In genomic region chr17:42311240-42312034, GRCh38 we compare ENCODE assay signal across 1 cellular context.
TF ChIP-seq lines count a peak whose summit lies in the region.

No MANE protein-coding gene starts in this region.

TF ChIP-seq in HepG2, 621 proteins besides CTCF, POLR2A, EP300 and RAD21 (continued from another document and continues in another):
- TF ChIP-seq ZNF546 (CRISPR knock-in tag; conservative IDR thresholded peaks at IDR 0.05) (peak; percentile 90), ZNF329 (CRISPR knock-in tag; IDR thresholded peaks at IDR 0.05; ENCODE audit: low read depth) (no peak), ZFP37 (CRISPR knock-in tag; IDR thresholded peaks at IDR 0.05; ENCODE audit: borderline replicate concordance) (no peak), ZNF878 (CRISPR knock-in tag; IDR thresholded peaks at IDR 0.05) (peak; percentile 23; the same call in 1 of the 2 replicates), ZNF275 (CRISPR knock-in tag; IDR thresholded peaks at IDR 0.05; ENCODE audit: borderline replicate concordance) (no peak; the same call in 1 of the 2 replicates), TBX3 (IDR thresholded peaks at IDR 0.05; ENCODE audit: borderline replicate concordance) (no peak), PAF1 (CRISPR knock-in tag; IDR thresholded peaks at IDR 0.05) (no peak; the same call in 1 of the 2 replicates), NPAS2 (CRISPR knock-in tag; IDR thresholded peaks at IDR 0.05; ENCODE audit: borderline replicate concordance) (no peak), FIP1L1 (IDR thresholded peaks at IDR 0.05; ENCODE audit: borderline replicate concordance, insufficient read depth, low read depth, low read length) (no peak), NONO (IDR thresholded peaks at IDR 0.05) (no peak), NONO (CRISPR knock-in tag; conservative IDR thresholded peaks at IDR 0.05) (peak; percentile 74; the same call in 1 of the 2 replicates), ATF1 (CRISPR knock-in tag; IDR thresholded peaks at IDR 0.05) (no peak), ZNF891 (CRISPR knock-in tag; IDR thresholded peaks at IDR 0.05) (0 out of 2 replicates have a peak, but pooled peaks have one; percentile 15), ZNF670 (CRISPR knock-in tag; IDR thresholded peaks at IDR 0.05; ENCODE audit: borderline replicate concordance) (no peak), ETS1 (CRISPR knock-in tag; IDR thresholded peaks at IDR 0.05) (no peak), ZNF644 (CRISPR knock-in tag; IDR thresholded peaks at IDR 0.05; ENCODE audit: low read depth) (peak; percentile 89), BCL6 (CRISPR knock-in tag; IDR thresholded peaks at IDR 0.05) (peak; percentile 67), CEBPG (CRISPR knock-in tag; IDR thresholded peaks at IDR 0.05) (peak; percentile 100), ISX (CRISPR knock-in tag; conservative IDR thresholded peaks at IDR 0.05) (no peak), ZNF138 (CRISPR knock-in tag; IDR thresholded peaks at IDR 0.05; ENCODE audit: low read depth) (no peak), AKAP8 (CRISPR knock-in tag; IDR thresholded peaks at IDR 0.05) (no peak; the same call in 1 of the 2 replicates), ZNF318 (CRISPR knock-in tag; IDR thresholded peaks at IDR 0.05) (no peak), ARNT (IDR thresholded peaks at IDR 0.05) (no peak), ZIK1 (CRISPR knock-in tag; IDR thresholded peaks at IDR 0.05; ENCODE audit: borderline replicate concordance, low read depth) (0 out of 2 replicates have a peak, but pooled peaks have one; percentile 53), ZNF652 (CRISPR knock-in tag; IDR thresholded peaks at IDR 0.05; ENCODE audit: borderline replicate concordance, low read depth) (no peak; the same call in 1 of the 2 replicates), ZBTB21 (CRISPR knock-in tag; IDR thresholded peaks at IDR 0.05) (no peak; the same call in 1 of the 2 replicates), ZNF205 (CRISPR knock-in tag; IDR thresholded peaks at IDR 0.05) (peak; percentile 68; the same call in 1 of the 2 replicates), ZNF788 (CRISPR knock-in tag; IDR thresholded peaks at IDR 0.05; ENCODE audit: borderline replicate concordance) (peak; percentile 58; the same call in 1 of the 2 replicates), NFIB (CRISPR knock-in tag; IDR thresholded peaks at IDR 0.05; ENCODE audit: borderline replicate concordance) (no peak), ONECUT2 (CRISPR knock-in tag; IDR thresholded peaks at IDR 0.05) (0 out of 2 replicates have a peak, but pooled peaks have one; percentile 12), ZNF33B (CRISPR knock-in tag; IDR thresholded peaks at IDR 0.05) (no peak; the same call in 1 of the 2 replicates), ZNF549 (CRISPR knock-in tag; IDR thresholded peaks at IDR 0.05) (no peak), CC2D1A (CRISPR knock-in tag; IDR thresholded peaks at IDR 0.05) (no peak), EEA1 (CRISPR knock-in tag; IDR thresholded peaks at IDR 0.05; ENCODE audit: borderline replicate concordance) (no peak), ZNF441 (CRISPR knock-in tag; IDR thresholded peaks at IDR 0.05; ENCODE audit: borderline replicate concordance) (peak; percentile 92), MATR3 (CRISPR knock-in tag; IDR thresholded peaks at IDR 0.05) (no peak), MIXL1 (CRISPR knock-in tag; IDR thresholded peaks at IDR 0.05) (peak; percentile 71; the same call in 1 of the 2 replicates), RORA (CRISPR knock-in tag; IDR thresholded peaks at IDR 0.05) (no peak)
- TF ChIP-seq, protein P1, sequence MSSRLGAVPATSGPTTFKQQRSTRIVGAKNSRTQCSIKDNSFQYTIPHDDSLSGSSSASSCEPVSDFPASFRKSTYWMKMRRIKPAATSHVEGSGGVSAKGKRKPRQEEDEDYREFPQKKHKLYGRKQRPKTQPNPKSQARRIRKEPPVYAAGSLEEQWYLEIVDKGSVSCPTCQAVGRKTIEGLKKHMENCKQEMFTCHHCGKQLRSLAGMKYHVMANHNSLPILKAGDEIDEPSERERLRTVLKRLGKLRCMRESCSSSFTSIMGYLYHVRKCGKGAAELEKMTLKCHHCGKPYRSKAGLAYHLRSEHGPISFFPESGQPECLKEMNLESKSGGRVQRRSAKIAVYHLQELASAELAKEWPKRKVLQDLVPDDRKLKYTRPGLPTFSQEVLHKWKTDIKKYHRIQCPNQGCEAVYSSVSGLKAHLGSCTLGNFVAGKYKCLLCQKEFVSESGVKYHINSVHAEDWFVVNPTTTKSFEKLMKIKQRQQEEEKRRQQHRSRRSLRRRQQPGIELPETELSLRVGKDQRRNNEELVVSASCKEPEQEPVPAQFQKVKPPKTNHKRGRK (CRISPR knock-in tag; IDR thresholded peaks at IDR 0.05): no peak
- TF ChIP-seq, protein P2, sequence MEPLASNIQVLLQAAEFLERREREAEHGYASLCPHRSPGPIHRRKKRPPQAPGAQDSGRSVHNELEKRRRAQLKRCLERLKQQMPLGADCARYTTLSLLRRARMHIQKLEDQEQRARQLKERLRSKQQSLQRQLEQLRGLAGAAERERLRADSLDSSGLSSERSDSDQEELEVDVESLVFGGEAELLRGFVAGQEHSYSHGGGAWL (CRISPR knock-in tag; IDR thresholded peaks at IDR 0.05): peak; percentile 85; the same call in 1 of the 2 replicates
- TF ChIP-seq, protein P3, sequence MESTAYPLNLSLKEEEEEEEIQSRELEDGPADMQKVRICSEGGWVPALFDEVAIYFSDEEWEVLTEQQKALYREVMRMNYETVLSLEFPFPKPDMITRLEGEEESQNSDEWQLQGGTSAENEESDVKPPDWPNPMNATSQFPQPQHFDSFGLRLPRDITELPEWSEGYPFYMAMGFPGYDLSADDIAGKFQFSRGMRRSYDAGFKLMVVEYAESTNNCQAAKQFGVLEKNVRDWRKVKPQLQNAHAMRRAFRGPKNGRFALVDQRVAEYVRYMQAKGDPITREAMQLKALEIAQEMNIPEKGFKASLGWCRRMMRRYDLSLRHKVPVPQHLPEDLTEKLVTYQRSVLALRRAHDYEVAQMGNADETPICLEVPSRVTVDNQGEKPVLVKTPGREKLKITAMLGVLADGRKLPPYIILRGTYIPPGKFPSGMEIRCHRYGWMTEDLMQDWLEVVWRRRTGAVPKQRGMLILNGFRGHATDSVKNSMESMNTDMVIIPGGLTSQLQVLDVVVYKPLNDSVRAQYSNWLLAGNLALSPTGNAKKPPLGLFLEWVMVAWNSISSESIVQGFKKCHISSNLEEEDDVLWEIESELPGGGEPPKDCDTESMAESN (CRISPR knock-in tag; conservative IDR thresholded peaks at IDR 0.05): no peak; the same call in 1 of the 2 replicates
- TF ChIP-seq, protein P4, sequence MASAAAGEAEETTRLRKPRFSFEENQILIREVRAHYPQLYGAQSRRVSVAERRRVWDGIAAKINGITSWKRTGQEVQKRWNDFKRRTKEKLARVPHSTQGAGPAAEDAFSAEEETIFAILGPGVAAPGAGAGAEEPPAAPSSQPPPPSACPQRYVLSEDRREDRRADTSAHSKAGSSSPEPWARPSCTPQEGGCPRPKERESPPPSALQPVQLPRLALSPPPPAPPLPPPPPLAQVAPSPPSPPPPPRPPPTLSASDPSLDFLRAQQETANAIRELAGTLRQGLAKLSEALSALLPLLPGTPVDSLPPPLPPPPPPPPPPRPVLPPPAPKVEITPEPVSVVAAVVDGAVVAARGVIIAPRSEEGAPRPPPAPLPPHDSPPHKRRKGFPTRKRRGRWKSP (CRISPR knock-in tag; IDR thresholded peaks at IDR 0.05): peak; percentile 82
- TF ChIP-seq, protein P5, sequence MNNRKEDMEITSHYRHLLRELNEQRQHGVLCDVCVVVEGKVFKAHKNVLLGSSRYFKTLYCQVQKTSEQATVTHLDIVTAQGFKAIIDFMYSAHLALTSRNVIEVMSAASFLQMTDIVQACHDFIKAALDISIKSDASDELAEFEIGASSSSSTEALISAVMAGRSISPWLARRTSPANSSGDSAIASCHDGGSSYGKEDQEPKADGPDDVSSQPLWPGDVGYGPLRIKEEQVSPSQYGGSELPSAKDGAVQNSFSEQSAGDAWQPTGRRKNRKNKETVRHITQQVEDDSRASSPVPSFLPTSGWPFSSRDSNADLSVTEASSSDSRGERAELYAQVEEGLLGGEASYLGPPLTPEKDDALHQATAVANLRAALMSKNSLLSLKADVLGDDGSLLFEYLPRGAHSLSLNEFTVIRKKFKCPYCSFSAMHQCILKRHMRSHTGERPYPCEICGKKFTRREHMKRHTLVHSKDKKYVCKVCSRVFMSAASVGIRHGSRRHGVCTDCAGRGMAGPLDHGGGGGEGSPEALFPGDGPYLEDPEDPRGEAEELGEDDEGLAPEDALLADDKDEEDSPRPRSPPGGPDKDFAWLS (CRISPR knock-in tag; IDR thresholded peaks at IDR 0.05; ENCODE audit: borderline replicate concordance): no peak
- TF ChIP-seq, protein P6, sequence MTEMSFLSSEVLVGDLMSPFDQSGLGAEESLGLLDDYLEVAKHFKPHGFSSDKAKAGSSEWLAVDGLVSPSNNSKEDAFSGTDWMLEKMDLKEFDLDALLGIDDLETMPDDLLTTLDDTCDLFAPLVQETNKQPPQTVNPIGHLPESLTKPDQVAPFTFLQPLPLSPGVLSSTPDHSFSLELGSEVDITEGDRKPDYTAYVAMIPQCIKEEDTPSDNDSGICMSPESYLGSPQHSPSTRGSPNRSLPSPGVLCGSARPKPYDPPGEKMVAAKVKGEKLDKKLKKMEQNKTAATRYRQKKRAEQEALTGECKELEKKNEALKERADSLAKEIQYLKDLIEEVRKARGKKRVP (CRISPR knock-in tag; IDR thresholded peaks at IDR 0.05): 0 out of 4 replicates have a peak, but pooled peaks have one; percentile 33 to 52
